1 cellular context compared by ENCODE assay signal in genomic region chr12:93453633-93454032, GRCh38.
TF ChIP-seq lines count a peak whose summit lies in the region.

No MANE protein-coding gene starts in this region.

TF ChIP-seq in H1, 55 proteins besides CTCF, POLR2A, EP300 and RAD21:
- no peak for TF ChIP-seq GABPA (IDR thresholded peaks at IDR 0.05; ENCODE audit: borderline replicate concordance, insufficient read depth, low read length)
